Comparison of ENCODE assay signal across 1 cellular context in genomic region chr22:50398698-50399648, GRCh38.
TF ChIP-seq lines count a peak whose summit lies in the region.

No MANE protein-coding gene starts in this region.

TF ChIP-seq in HepG2, 621 proteins besides CTCF, POLR2A, EP300 and RAD21 (continued from another document):
- TF ChIP-seq ZBTB33 (CRISPR knock-in tag; IDR thresholded peaks at IDR 0.05): peak; percentile 66; the same call in 1 of the 2 replicates
- TF ChIP-seq ATF7-NPFF (CRISPR knock-in tag; IDR thresholded peaks at IDR 0.05; ENCODE audit: low read depth): 0 out of 2 replicates have a peak, but pooled peaks have one; percentile 22
